2 cellular contexts compared by ENCODE assay signal in the genomic region with DNA sequence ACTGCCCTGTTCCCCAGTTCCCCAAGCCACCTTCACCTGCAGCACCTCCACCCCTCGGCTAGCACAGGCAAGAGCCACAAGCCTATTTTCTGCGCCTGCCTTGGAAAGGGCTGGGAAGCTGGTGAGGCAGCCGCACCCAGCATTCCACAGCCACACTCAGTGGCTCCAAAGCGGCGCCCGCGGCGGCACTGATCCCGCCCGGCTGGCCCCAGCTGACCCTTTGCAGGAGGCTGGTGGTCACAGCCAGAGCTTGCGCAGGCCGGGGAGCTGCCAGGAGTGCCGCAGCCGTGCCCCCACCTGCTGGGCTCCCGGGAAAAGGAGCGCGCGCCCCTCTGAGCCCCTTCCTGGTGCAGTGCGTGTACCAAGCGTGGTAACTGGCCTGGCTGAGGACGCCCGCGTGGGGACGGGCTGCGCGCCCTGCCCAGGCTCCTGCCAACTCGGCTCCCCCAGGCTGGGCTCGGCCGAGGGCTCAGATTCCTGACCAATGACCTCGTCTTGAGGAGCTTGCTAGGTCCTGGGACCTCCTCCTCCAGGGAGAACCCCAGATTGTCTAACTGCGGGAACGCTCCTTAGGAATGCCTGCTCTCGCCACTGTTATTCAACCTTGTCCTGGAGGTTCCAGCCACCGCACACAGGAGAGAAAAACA.
A peak's percentile ranks its signal among the peaks of the same experiment; 100 is the strongest.
TF ChIP-seq lines count a peak whose summit lies in the region.

No MANE protein-coding gene starts in this region.

TF ChIP-seq in HCT116, 20 proteins besides CTCF, POLR2A, EP300 and RAD21:
- TF ChIP-seq, protein P1, sequence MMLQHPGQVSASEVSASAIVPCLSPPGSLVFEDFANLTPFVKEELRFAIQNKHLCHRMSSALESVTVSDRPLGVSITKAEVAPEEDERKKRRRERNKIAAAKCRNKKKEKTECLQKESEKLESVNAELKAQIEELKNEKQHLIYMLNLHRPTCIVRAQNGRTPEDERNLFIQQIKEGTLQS (IDR thresholded peaks at IDR 0.05), result no peak
- TF ChIP-seq POLR2AphosphoS5 (IDR thresholded peaks at IDR 0.05; ENCODE audit: low read depth, low read length) (no peak), ZNF274 (IDR thresholded peaks at IDR 0.05; ENCODE audit: low read depth, low read length) (no peak)
- TF ChIP-seq, protein P2, sequence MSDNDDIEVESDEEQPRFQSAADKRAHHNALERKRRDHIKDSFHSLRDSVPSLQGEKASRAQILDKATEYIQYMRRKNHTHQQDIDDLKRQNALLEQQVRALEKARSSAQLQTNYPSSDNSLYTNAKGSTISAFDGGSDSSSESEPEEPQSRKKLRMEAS (IDR thresholded peaks at IDR 0.05), result peak; percentile 16; the same call in 1 of the 2 replicates

TF ChIP-seq in K562, 482 proteins besides CTCF, POLR2A, EP300 and RAD21:
- TF ChIP-seq CBX3 (IDR thresholded peaks at IDR 0.05; ENCODE audit: borderline replicate concordance in 1 of 2, low read length in 2 of 2) (no peak), MITF (IDR thresholded peaks at IDR 0.05) (no peak), E2F8 (IDR thresholded peaks at IDR 0.05; ENCODE audit: low read depth, partially characterized antibody) (no peak), USF1 (CRISPR knock-in tag; IDR thresholded peaks at IDR 0.05) (no peak), PHF20 (IDR thresholded peaks at IDR 0.05; ENCODE audit: partially characterized antibody) (no peak), LEF1 (IDR thresholded peaks at IDR 0.05) (no peak), TEAD4 (IDR thresholded peaks at IDR 0.05; ENCODE audit: low read length) (no peak), TEAD4 (CRISPR knock-in tag; IDR thresholded peaks at IDR 0.05; ENCODE audit: borderline replicate concordance) (no peak), MAFF (IDR thresholded peaks at IDR 0.05; ENCODE audit: low read length) (no peak), ZNF507 (tag; conservative IDR thresholded peaks at IDR 0.05) (no peak), BCL6 (CRISPR knock-in tag; IDR thresholded peaks at IDR 0.05) (no peak)
- TF ChIP-seq, protein P3, sequence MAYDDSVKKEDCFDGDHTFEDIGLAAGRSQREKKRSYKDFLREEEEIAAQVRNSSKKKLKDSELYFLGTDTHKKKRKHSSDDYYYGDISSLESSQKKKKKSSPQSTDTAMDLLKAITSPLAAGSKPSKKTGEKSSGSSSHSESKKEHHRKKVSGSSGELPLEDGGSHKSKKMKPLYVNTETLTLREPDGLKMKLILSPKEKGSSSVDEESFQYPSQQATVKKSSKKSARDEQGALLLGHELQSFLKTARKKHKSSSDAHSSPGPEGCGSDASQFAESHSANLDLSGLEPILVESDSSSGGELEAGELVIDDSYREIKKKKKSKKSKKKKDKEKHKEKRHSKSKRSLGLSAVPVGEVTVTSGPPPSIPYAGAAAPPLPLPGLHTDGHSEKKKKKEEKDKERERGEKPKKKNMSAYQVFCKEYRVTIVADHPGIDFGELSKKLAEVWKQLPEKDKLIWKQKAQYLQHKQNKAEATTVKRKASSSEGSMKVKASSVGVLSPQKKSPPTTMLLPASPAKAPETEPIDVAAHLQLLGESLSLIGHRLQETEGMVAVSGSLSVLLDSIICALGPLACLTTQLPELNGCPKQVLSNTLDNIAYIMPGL (CRISPR knock-in tag; IDR thresholded peaks at IDR 0.05), result no peak
- TF ChIP-seq, protein P4, sequence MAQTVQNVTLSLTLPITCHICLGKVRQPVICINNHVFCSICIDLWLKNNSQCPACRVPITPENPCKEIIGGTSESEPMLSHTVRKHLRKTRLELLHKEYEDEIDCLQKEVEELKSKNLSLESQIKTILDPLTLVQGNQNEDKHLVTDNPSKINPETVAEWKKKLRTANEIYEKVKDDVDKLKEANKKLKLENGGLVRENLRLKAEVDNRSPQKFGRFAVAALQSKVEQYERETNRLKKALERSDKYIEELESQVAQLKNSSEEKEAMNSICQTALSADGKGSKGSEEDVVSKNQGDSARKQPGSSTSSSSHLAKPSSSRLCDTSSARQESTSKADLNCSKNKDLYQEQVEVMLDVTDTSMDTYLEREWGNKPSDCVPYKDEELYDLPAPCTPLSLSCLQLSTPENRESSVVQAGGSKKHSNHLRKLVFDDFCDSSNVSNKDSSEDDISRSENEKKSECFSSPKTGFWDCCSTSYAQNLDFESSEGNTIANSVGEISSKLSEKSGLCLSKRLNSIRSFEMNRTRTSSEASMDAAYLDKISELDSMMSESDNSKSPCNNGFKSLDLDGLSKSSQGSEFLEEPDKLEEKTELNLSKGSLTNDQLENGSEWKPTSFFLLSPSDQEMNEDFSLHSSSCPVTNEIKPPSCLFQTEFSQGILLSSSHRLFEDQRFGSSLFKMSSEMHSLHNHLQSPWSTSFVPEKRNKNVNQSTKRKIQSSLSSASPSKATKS (CRISPR knock-in tag; IDR thresholded peaks at IDR 0.05), result no peak
TF ChIP-seq in K562: peak in this region for 0.
